1 cellular context compared by ENCODE assay signal in the genomic region with DNA sequence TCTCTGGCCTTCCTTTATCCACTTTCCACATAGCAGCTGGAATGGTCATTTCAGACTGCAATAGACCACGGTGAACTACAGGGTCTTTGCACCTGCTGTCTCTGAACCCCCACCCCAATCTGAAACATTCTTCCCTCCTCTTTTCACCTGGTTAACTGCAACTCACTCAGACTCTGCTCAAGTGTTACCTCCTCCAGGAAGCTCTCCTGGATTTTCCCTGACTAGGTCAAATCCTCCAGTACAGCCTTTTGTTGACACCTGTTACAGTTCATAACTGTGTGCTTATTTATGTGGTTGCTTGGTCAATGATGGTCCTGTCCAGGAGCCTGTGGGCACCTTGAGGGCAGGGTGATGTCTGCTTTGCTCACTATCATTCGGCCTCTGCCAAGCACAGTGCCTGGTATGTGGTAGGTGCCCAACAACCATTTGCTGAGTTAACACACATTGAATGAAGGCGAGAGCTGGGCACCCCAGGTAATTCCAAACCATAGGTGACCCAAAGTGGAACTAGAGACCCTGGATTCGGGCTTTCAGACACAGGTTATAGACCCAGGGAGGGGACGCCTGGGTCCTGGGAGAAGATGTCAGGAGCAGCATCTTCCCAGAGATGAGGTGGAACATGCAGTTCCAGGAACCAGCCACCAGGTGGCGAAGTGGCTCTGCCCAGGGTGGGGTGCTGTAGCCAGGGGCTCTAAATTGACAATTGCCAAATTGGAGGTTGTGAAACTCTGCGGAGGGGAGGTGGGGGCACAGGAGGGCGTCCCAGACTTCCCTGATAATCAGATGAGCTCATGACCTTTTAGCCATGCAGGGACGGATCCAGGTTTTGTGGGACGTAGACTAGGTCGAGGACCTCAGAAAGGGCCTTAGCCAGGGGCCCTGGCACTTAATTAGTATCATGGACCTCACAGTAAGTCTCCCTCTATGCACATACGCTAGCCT.
TF ChIP-seq lines count a peak whose summit lies in the region.

No MANE protein-coding gene starts in this region.

TF ChIP-seq in H1, 55 proteins besides CTCF, POLR2A, EP300 and RAD21:
- TF ChIP-seq SRF (IDR thresholded peaks at IDR 0.05; ENCODE audit: low read depth, low read length) (no peak), CHD1 (IDR thresholded peaks at IDR 0.05; ENCODE audit: low read depth, low read length) (no peak), RFX5 (IDR thresholded peaks at IDR 0.05; ENCODE audit: borderline replicate concordance, low read depth, low read length) (no peak), TAF7 (optimal IDR thresholded peaks at IDR 0.05; ENCODE audit: borderline replicate concordance, low read depth, low read length) (no peak), CHD2 (IDR thresholded peaks at IDR 0.05; ENCODE audit: low read length) (no peak), CTBP2 (IDR thresholded peaks at IDR 0.05; ENCODE audit: borderline replicate concordance, insufficient read depth, insufficient read length, low read length) (no peak), POU5F1 (IDR thresholded peaks at IDR 0.05; ENCODE audit: low read depth, low read length) (no peak), SP4 (IDR thresholded peaks at IDR 0.05; ENCODE audit: low read length) (no peak), EGR1 (IDR thresholded peaks at IDR 0.05; ENCODE audit: borderline replicate concordance, low read depth, low read length) (no peak), BCL11A (IDR thresholded peaks at IDR 0.05; ENCODE audit: low read depth in 2 of 2, low read length in 2 of 2) (no peak), HDAC6 (IDR thresholded peaks at IDR 0.05; ENCODE audit: low read depth, low read length) (no peak), CEBPB (IDR thresholded peaks at IDR 0.05; ENCODE audit: low read depth, low read length) (peak; percentile 87), JUND (IDR thresholded peaks at IDR 0.05; ENCODE audit: low read length) (no peak), TCF12 (IDR thresholded peaks at IDR 0.05; ENCODE audit: low read depth, low read length) (0 out of 2 replicates have a peak, but pooled peaks have one; percentile 20), RNF2 (IDR thresholded peaks at IDR 0.05; ENCODE audit: borderline replicate concordance, low read depth, low read length, missing control alignments, poor library complexity, severe bottlenecking) (no peak), EZH2 (IDR thresholded peaks at IDR 0.05; ENCODE audit: low read depth, low read length, severe bottlenecking) (no peak), CBX5 (IDR thresholded peaks at IDR 0.05; ENCODE audit: low read depth, low read length) (no peak), NRF1 (IDR thresholded peaks at IDR 0.05; ENCODE audit: low read depth, low read length) (no peak), BRCA1 (IDR thresholded peaks at IDR 0.05; ENCODE audit: low read depth, low read length) (no peak), SP2 (IDR thresholded peaks at IDR 0.05; ENCODE audit: low read length) (no peak)
- TF ChIP-seq, protein P1, sequence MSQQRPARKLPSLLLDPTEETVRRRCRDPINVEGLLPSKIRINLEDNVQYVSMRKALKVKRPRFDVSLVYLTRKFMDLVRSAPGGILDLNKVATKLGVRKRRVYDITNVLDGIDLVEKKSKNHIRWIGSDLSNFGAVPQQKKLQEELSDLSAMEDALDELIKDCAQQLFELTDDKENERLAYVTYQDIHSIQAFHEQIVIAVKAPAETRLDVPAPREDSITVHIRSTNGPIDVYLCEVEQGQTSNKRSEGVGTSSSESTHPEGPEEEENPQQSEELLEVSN (IDR thresholded peaks at IDR 0.05) = no peak
- TF ChIP-seq, protein P2, sequence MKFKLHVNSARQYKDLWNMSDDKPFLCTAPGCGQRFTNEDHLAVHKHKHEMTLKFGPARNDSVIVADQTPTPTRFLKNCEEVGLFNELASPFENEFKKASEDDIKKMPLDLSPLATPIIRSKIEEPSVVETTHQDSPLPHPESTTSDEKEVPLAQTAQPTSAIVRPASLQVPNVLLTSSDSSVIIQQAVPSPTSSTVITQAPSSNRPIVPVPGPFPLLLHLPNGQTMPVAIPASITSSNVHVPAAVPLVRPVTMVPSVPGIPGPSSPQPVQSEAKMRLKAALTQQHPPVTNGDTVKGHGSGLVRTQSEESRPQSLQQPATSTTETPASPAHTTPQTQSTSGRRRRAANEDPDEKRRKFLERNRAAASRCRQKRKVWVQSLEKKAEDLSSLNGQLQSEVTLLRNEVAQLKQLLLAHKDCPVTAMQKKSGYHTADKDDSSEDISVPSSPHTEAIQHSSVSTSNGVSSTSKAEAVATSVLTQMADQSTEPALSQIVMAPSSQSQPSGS (IDR thresholded peaks at IDR 0.05; ENCODE audit: low read length) = 0 out of 2 replicates have a peak, but pooled peaks have one; percentile 49
- TF ChIP-seq, protein P3, sequence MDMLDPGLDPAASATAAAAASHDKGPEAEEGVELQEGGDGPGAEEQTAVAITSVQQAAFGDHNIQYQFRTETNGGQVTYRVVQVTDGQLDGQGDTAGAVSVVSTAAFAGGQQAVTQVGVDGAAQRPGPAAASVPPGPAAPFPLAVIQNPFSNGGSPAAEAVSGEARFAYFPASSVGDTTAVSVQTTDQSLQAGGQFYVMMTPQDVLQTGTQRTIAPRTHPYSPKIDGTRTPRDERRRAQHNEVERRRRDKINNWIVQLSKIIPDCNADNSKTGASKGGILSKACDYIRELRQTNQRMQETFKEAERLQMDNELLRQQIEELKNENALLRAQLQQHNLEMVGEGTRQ (IDR thresholded peaks at IDR 0.05; ENCODE audit: low read length) = no peak
